Comparison of ENCODE assay signal across 10 cellular contexts in the genomic region with DNA sequence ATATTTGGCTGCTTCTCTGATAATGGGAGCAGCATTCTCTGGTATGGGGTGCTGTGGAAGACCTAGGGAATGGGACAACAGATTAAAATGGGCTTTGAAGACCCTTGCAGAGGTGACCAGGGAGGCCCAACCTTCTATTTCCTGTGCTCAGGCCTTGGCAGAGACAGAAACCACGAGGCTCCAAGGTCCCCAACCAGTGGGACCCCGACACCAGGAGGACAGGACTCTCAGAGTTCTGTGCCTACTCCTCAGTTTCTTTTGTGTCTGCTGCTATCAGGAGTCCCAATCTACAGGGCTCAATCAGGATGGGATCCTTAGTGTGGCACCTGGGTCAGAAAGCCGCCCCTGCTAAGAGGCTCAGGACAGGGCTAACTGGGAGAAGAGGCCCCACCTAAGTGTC. TPM values are rescaled to one million over a fixed set of nuclear protein-coding genes. Genes with fewer than 3 reads are reported as not detected.
DNase-seq lines count a peak whose midpoint lies in the region; ATAC-seq and TF ChIP-seq lines count a peak whose summit lies in the region.
"Had no signal": no experiment of that assay in that cellular context is flagged by ENCODE, and none has a peak within 500 bp of the region (broad histone marks: within the 10 kb centered on the region; RNA-seq: fewer than 3 reads in every experiment).

No MANE protein-coding gene starts in this region.

- no peaks in the 10 kb centered on the region for H3K27me3 Mint-ChIP-seq in activated CD4-positive, alpha-beta T cell treated with anti-CD3 and anti-CD28 coated beads, Interleukin-2, amount 10 ng/mL, durations not matched to agents 24 days and 14 days
- peaks cover 55% of the 10 kb centered on the region for H3K27me3 Mint-ChIP-seq in dendritic cell treated with granulocyte-macrophage colony-stimulating factor and Interleukin-4, amounts not matched to agents 40 ng/mL and 50 ng/mL, for 4 days

- H3K27me3 ChIP-seq in PC-9 (ENCODE audit: insufficient read depth, low read depth) (no peaks in the 10 kb centered on the region), spleen (replicated peaks in 1 of 7) (no peaks in the 10 kb centered on the region)

- H3K4me1 Mint-ChIP-seq in activated CD4-positive, alpha-beta T cell treated with anti-CD3 and anti-CD28 coated beads, Interleukin-2, amount 10 ng/mL, durations not matched to agents 24 days and 14 days: peaks cover 74% of the 10 kb centered on the region
- peaks cover 39% of the 10 kb centered on the region for H3K4me1 Mint-ChIP-seq in dendritic cell treated with granulocyte-macrophage colony-stimulating factor and Interleukin-4, amounts not matched to agents 40 ng/mL and 50 ng/mL, for 4 days (ENCODE audit: low read depth)

- H3K36me3 Mint-ChIP-seq in activated CD4-positive, alpha-beta T cell treated with anti-CD3 and anti-CD28 coated beads, Interleukin-2, amount 10 ng/mL, durations not matched to agents 24 days and 14 days (ENCODE audit: low read depth): peaks cover 20% of the 10 kb centered on the region
- no peaks in the 10 kb centered on the region for H3K36me3 Mint-ChIP-seq in dendritic cell treated with granulocyte-macrophage colony-stimulating factor and Interleukin-4, amounts not matched to agents 40 ng/mL and 50 ng/mL, for 4 days (ENCODE audit: low read depth)

- peak overlapping the region; percentile 59 for H3K4me2 ChIP-seq in PC-9

- H3K27ac Mint-ChIP-seq in activated CD4-positive, alpha-beta T cell treated with anti-CD3 and anti-CD28 coated beads, Interleukin-2, amount 10 ng/mL, durations not matched to agents 24 days and 14 days: peak overlapping the region; percentile 98
- peak overlapping the region; percentile 25 for H3K27ac Mint-ChIP-seq in dendritic cell treated with granulocyte-macrophage colony-stimulating factor and Interleukin-4, amounts not matched to agents 40 ng/mL and 50 ng/mL, for 4 days

- WGBS in spleen, 5 donors: 40 to 64% (median 48%) methylated on average over 2 to 3 of the region's 3 CpGs

- H4K20me1 ChIP-seq in PC-9 (ENCODE audit: insufficient read depth): no peaks in the 10 kb centered on the region

- TF ChIP-seq CTCF in PC-9 (conservative IDR thresholded peaks at IDR 0.05): no peak
- no peak for TF ChIP-seq CTCF in spleen (IDR thresholded peaks at IDR 0.05 in 8 of 11, conservative IDR thresholded peaks at IDR 0.05 in 3 of 11)

- TSS peak; percentile 44 for BruUV-seq in PC-9 (replicated peaks; lab: Mats Ljungman, UMichigan)

- H3K4me1 ChIP-seq in PC-9 (replicated peaks; ENCODE audit: insufficient read depth) (peaks cover 60% of the 10 kb centered on the region), spleen (peaks cover 31 to 64% (median 51%) of the 10 kb centered on the region in 6 donors)

- POLR2A ChIA-PET in PC-9 (lab: Charles Lee; ENCODE audit: unreplicated experiment): no interaction called here

- peaks cover 41% of the 10 kb centered on the region for H3F3A ChIP-seq in PC-9 (ENCODE audit: insufficient read depth, low read depth)

- H2AFZ ChIP-seq in PC-9: no peak overlapping the region

- H3K36me3 ChIP-seq in PC-9 (ENCODE audit: low read depth) (no peaks in the 10 kb centered on the region), spleen (no peaks in the 10 kb centered on the region)

- H3K4me3 Mint-ChIP-seq in activated CD4-positive, alpha-beta T cell treated with anti-CD3 and anti-CD28 coated beads, Interleukin-2, amount 10 ng/mL, durations not matched to agents 24 days and 14 days: peak overlapping the region; percentile 55
- H3K4me3 Mint-ChIP-seq in dendritic cell treated with granulocyte-macrophage colony-stimulating factor and Interleukin-4, amounts not matched to agents 40 ng/mL and 50 ng/mL, for 4 days: no peak overlapping the region

- peaks cover 8% of the 10 kb centered on the region for H3K9me3 Mint-ChIP-seq in activated CD4-positive, alpha-beta T cell treated with anti-CD3 and anti-CD28 coated beads, Interleukin-2, amount 10 ng/mL, durations not matched to agents 24 days and 14 days
- no peaks in the 10 kb centered on the region for H3K9me3 Mint-ChIP-seq in dendritic cell treated with granulocyte-macrophage colony-stimulating factor and Interleukin-4, amounts not matched to agents 40 ng/mL and 50 ng/mL, for 4 days

- TF ChIP-seq POLR2A in spleen (IDR thresholded peaks at IDR 0.05): no peak

- H3K9me3 ChIP-seq in PC-9 (ENCODE audit: insufficient read depth, low read depth) (no peaks in the 10 kb centered on the region), spleen (no peaks in the 10 kb centered on the region)

- CTCF ChIA-PET in PC-9 (lab: Charles Lee): interaction anchor here (0.5 kb wide), 1 partner anchor 32 kb away, joined by 3 read pairs; no protein-coding TSS in a partner anchor

- H3K4me3 ChIP-seq in PC-9 (no peak overlapping the region), spleen (peak overlapping the region in 1 of 8 donors; percentile 9)

- no peaks in the 10 kb centered on the region for H3K9me2 ChIP-seq in PC-9 (ENCODE audit: insufficient read depth)

- no peaks in the 10 kb centered on the region for H3K79me2 ChIP-seq in PC-9 (ENCODE audit: low read depth)

- intact Hi-C loops in activated CD4-positive, alpha-beta T cell treated with anti-CD3 and anti-CD28 coated beads, Interleukin-2, amount 10 ng/mL, durations not matched to agents 24 days and 14 days (cut with micrococcal nuclease): loop anchor here (1.0 to 10.0 kb wide), 8 partner anchors 8 to 848 kb away; no protein-coding TSS in a partner anchor
- intact Hi-C loops in PC-9 (cut with micrococcal nuclease; ENCODE audit: unreplicated experiment) (loop anchor here (1.0 to 2.0 kb wide), 2 partner anchors 13 to 28 kb away; no protein-coding TSS in a partner anchor), spleen (cut with DNase I; ENCODE audit: low total_unique reads) (no loop called here)
- intact Hi-C loops in dendritic cell treated with granulocyte-macrophage colony-stimulating factor and Interleukin-4, amounts not matched to agents 40 ng/mL and 50 ng/mL, for 4 days (cut with micrococcal nuclease): no loop called here

- no peak for DNase-seq in activated CD4-positive, alpha-beta T cell treated with anti-CD3 and anti-CD28 coated beads, Interleukin-2, amount 10 ng/mL, durations not matched to agents 24 days and 14 days
- DNase-seq in activated CD4-positive, alpha-beta T cell treated with anti-CD3 and anti-CD28 coated beads for 48 hours: no peak
- DNase-seq in PC-9 (no peak), spleen (no peak), cortex of kidney (lab: John Stamatoyannopoulos, UW) (no peak), germinal center (ENCODE audit: low spot score) (no peak)
- DNase-seq: GDM1 had no signal

- no peak for ATAC-seq in HG02588 (IDR thresholded peaks at IDR 0.05; ENCODE audit: unreplicated experiment)

- H3K27ac ChIP-seq in PC-9: peak overlapping the region; percentile 88
- H3K27ac ChIP-seq in spleen: peak overlapping the region; percentile 4 to 87 (median 79)

RNA-seq across cellular contexts. Expression of a gene that starts 29.4 kb away (rescaled TPM):
- total RNA-seq in activated CD4-positive, alpha-beta T cell treated with anti-CD3 and anti-CD28 coated beads, Interleukin-2, amount 10 ng/mL, durations not matched to agents 24 days and 14 days: 1,084 and 1,122 TPM in 2 replicates
- total RNA-seq in PC-9 (2021) (not detected in 2 replicates), spleen (not detected)
- polyA plus RNA-seq in spleen: not detected
- total RNA-seq: posterior vena cava had no signal

RNA-seq across cellular contexts. Expression of a gene that starts 42.5 kb away (rescaled TPM):
- total RNA-seq in activated CD4-positive, alpha-beta T cell treated with anti-CD3 and anti-CD28 coated beads, Interleukin-2, amount 10 ng/mL, durations not matched to agents 24 days and 14 days: 67.7 and 71.3 TPM in 2 replicates
- total RNA-seq in PC-9 (2021): not detected in 2 replicates
- total RNA-seq in spleen: not detected
- polyA plus RNA-seq in spleen: not detected
- total RNA-seq: posterior vena cava had no signal

Comparison
In these comparisons a context has a peak if more than half of its experiments do, and no peak if none do; other contexts are left out.
1. RNA of a gene that starts 29.4 kb away (total RNA-seq): 1,084 to 1,122 TPM in activated CD4-positive, alpha-beta T cell treated with anti-CD3 and anti-CD28 coated beads, Interleukin-2, amount 10 ng/mL, durations not matched to agents 24 days and 14 days; not detected in PC-9 and not detected in spleen; every median in the first group is over 100 times any median in the second.
2. RNA of a gene that starts 42.5 kb away (total RNA-seq): 67.7 to 71.3 TPM in activated CD4-positive, alpha-beta T cell treated with anti-CD3 and anti-CD28 coated beads, Interleukin-2, amount 10 ng/mL, durations not matched to agents 24 days and 14 days; not detected in PC-9 and not detected in spleen; every median in the first group is over 10 times any median in the second.
3. intact Hi-C loops: an anchor here in activated CD4-positive, alpha-beta T cell treated with anti-CD3 and anti-CD28 coated beads, Interleukin-2, amount 10 ng/mL, durations not matched to agents 24 days and 14 days (1.0 to 10.0 kb wide) and PC-9 (1.0 to 2.0 kb wide); none called in dendritic cell treated with granulocyte-macrophage colony-stimulating factor and Interleukin-4, amounts not matched to agents 40 ng/mL and 50 ng/mL, for 4 days and spleen.